In the genomic region with DNA sequence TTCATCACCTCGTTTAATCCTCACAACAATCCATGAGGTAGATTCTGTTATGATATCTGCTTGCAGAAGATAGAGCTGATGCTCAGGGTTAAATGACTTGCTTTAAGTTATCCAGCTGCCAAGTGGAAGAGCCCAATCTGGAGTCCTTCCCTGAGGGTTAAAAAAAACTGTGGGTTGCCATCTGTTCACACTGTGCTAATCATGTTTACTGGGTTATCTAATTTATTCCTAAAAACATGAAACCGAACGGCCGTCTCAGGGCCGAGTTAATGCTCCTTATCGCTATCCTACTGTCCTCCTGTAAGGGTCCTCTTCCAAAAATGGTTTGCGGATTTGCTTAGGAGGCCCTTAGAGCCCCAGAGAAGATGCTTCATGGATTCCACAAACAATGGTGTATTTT, we compare ENCODE assay signal across 12 cellular contexts.
DNase-seq lines count a peak whose midpoint lies in the region; ATAC-seq and TF ChIP-seq lines count a peak whose summit lies in the region.
"Had no signal": no experiment of that assay in that cellular context is flagged by ENCODE, and none has a peak within 500 bp of the region (broad histone marks: within the 10 kb centered on the region; RNA-seq: fewer than 3 reads in every experiment).

No MANE protein-coding gene starts in this region.

- DNase-seq in D341Med (ENCODE audit: low spot score) (peak; percentile 45), NCI-H1694 treated with DMSO at 0.1 percent for 48 hours (lab: John Stamatoyannopoulos, UW) (peak; percentile 83), NCI-H82 treated with DMSO at 0.1 percent for 48 hours (lab: John Stamatoyannopoulos, UW; ENCODE audit: unreplicated experiment) (peak; percentile 98), glutamatergic neuron (peak; percentile 17), WTC11 (ENCODE audit: low spot score) (no peak)
- DNase-seq in activated naive CD8-positive, alpha-beta T cell treated with anti-CD3 and anti-CD28 coated beads, Interleukin-2, amount 50 U/mL, for 24 hours = no peak
- DNase-seq: NCI-H774, Right ventricle myocardium superior had no signal

- H3K36me3 Mint-ChIP-seq in glutamatergic neuron (ENCODE audit: unreplicated experiment) (peaks cover 21% of the 10 kb centered on the region), WTC11 (peaks cover 49% of the 10 kb centered on the region)
- no peaks in the 10 kb centered on the region for H3K36me3 Mint-ChIP-seq in activated naive CD8-positive, alpha-beta T cell treated with anti-CD3 and anti-CD28 coated beads, Interleukin-2, amount 50 U/mL, for 24 hours (ENCODE audit: low read depth)

- CTCF ChIA-PET in WTC11 (lab: Charles Lee) = no interaction called here

- no peaks in the 10 kb centered on the region for H3K27me3 Mint-ChIP-seq in glutamatergic neuron (ENCODE audit: unreplicated experiment)
- H3K27me3 Mint-ChIP-seq in WTC11 (ENCODE audit: low read depth) = no peaks in the 10 kb centered on the region; the same call in 1 of the 2 replicates
- peaks cover 2% of the 10 kb centered on the region for H3K27me3 Mint-ChIP-seq in activated naive CD8-positive, alpha-beta T cell treated with anti-CD3 and anti-CD28 coated beads, Interleukin-2, amount 50 U/mL, for 24 hours

- H3K4me1 Mint-ChIP-seq in glutamatergic neuron (ENCODE audit: low read depth, unreplicated experiment) = peaks cover 26% of the 10 kb centered on the region
- peaks cover 48% of the 10 kb centered on the region for H3K4me1 Mint-ChIP-seq in WTC11
- no peaks in the 10 kb centered on the region for H3K4me1 Mint-ChIP-seq in activated naive CD8-positive, alpha-beta T cell treated with anti-CD3 and anti-CD28 coated beads, Interleukin-2, amount 50 U/mL, for 24 hours

- H3K27ac Mint-ChIP-seq in glutamatergic neuron (ENCODE audit: unreplicated experiment) = peak overlapping the region; percentile 50
- no peak overlapping the region for H3K27ac Mint-ChIP-seq in WTC11
- no peak overlapping the region for H3K27ac Mint-ChIP-seq in activated naive CD8-positive, alpha-beta T cell treated with anti-CD3 and anti-CD28 coated beads, Interleukin-2, amount 50 U/mL, for 24 hours

- H3K4me3 Mint-ChIP-seq in glutamatergic neuron (ENCODE audit: unreplicated experiment) (no peak overlapping the region), WTC11 (no peak overlapping the region)
- H3K4me3 Mint-ChIP-seq in activated naive CD8-positive, alpha-beta T cell treated with anti-CD3 and anti-CD28 coated beads, Interleukin-2, amount 50 U/mL, for 24 hours = no peak overlapping the region

- TF ChIP-seq CTCF in glutamatergic neuron (IDR thresholded peaks at IDR 0.05; ENCODE audit: partially characterized antibody, unreplicated experiment) (no peak), WTC11 (IDR thresholded peaks at IDR 0.05) (no peak)

- POLR2A ChIA-PET in WTC11 (lab: Charles Lee) = no interaction called here

- ATAC-seq in HG02884 (IDR thresholded peaks at IDR 0.05; ENCODE audit: unreplicated experiment) (no peak), HG03565 (IDR thresholded peaks at IDR 0.05; ENCODE audit: unreplicated experiment) (no peak), WTC11 (no peak)
- ATAC-seq in activated naive CD8-positive, alpha-beta T cell treated with anti-CD3 and anti-CD28 coated beads, Interleukin-2, amount 50 U/mL, for 24 hours = no peak
- ATAC-seq: K562, Panc1 had no signal

- H3K9me3 Mint-ChIP-seq in glutamatergic neuron (ENCODE audit: unreplicated experiment) = peaks cover 10% of the 10 kb centered on the region
- peaks cover 50% of the 10 kb centered on the region for H3K9me3 Mint-ChIP-seq in WTC11
- peaks cover 17% of the 10 kb centered on the region for H3K9me3 Mint-ChIP-seq in activated naive CD8-positive, alpha-beta T cell treated with anti-CD3 and anti-CD28 coated beads, Interleukin-2, amount 50 U/mL, for 24 hours

TF ChIP-seq in WTC11, 78 proteins besides CTCF, POLR2A, EP300 and RAD21:
- TF ChIP-seq, protein P1, sequence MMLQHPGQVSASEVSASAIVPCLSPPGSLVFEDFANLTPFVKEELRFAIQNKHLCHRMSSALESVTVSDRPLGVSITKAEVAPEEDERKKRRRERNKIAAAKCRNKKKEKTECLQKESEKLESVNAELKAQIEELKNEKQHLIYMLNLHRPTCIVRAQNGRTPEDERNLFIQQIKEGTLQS (CRISPR knock-in tag; conservative IDR thresholded peaks at IDR 0.05) = no peak
- TF ChIP-seq, protein P2, sequence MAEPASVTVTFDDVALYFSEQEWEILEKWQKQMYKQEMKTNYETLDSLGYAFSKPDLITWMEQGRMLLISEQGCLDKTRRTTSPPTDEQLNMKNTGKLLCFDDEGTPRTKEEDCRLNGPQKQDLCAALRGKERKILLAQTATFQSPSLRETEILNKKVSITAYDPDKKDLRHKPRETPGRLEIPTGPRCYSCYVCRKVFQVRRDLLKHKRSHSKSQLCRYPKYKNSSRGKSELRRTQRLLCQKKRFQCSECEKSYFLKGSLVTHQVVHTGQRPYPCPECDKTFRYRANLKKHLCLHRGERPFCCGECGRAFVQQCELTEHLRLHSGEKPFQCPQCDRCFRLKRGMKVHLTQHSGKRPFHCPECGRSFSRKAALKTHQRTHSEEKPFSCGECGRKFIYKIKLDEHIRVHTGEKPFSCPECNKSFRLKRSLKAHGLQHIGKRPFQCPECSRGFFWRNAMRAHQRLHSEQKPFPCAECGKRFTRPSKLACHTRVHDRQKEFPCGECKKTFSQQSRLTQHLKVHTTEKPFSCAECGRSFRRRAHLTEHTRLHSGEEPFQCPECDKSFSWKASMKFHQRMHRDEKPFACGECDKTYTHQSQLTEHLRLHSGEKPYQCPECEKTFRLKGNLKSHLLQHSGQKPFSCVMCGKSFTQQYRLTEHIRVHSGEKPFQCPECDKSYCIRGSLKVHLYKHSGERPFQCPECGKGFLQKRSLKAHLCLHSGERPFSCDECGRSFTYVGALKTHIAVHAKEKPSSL (CRISPR knock-in tag; conservative IDR thresholded peaks at IDR 0.05) = no peak
- no peak for TF ChIP-seq MYBL2 (CRISPR knock-in tag; IDR thresholded peaks at IDR 0.05)
- TF ChIP-seq SOX15 (CRISPR knock-in tag; IDR thresholded peaks at IDR 0.05) = no peak
- TF ChIP-seq, protein P3, sequence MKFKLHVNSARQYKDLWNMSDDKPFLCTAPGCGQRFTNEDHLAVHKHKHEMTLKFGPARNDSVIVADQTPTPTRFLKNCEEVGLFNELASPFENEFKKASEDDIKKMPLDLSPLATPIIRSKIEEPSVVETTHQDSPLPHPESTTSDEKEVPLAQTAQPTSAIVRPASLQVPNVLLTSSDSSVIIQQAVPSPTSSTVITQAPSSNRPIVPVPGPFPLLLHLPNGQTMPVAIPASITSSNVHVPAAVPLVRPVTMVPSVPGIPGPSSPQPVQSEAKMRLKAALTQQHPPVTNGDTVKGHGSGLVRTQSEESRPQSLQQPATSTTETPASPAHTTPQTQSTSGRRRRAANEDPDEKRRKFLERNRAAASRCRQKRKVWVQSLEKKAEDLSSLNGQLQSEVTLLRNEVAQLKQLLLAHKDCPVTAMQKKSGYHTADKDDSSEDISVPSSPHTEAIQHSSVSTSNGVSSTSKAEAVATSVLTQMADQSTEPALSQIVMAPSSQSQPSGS (CRISPR knock-in tag; IDR thresholded peaks at IDR 0.05; ENCODE audit: borderline replicate concordance, low read depth) = no peak
- no peak for TF ChIP-seq KAT7 (CRISPR knock-in tag; IDR thresholded peaks at IDR 0.05; ENCODE audit: borderline replicate concordance)
- no peak for TF ChIP-seq ZNF138 (CRISPR knock-in tag; conservative IDR thresholded peaks at IDR 0.05)
- TF ChIP-seq, protein P4, sequence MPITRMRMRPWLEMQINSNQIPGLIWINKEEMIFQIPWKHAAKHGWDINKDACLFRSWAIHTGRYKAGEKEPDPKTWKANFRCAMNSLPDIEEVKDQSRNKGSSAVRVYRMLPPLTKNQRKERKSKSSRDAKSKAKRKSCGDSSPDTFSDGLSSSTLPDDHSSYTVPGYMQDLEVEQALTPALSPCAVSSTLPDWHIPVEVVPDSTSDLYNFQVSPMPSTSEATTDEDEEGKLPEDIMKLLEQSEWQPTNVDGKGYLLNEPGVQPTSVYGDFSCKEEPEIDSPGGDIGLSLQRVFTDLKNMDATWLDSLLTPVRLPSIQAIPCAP (CRISPR knock-in tag; IDR thresholded peaks at IDR 0.05) = no peak
- no peak for TF ChIP-seq ZNF423 (CRISPR knock-in tag; IDR thresholded peaks at IDR 0.05)
- no peak for TF ChIP-seq ZNF396 (CRISPR knock-in tag; IDR thresholded peaks at IDR 0.05; ENCODE audit: borderline replicate concordance)
- TF ChIP-seq, protein P5, sequence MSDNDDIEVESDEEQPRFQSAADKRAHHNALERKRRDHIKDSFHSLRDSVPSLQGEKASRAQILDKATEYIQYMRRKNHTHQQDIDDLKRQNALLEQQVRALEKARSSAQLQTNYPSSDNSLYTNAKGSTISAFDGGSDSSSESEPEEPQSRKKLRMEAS (CRISPR knock-in tag; IDR thresholded peaks at IDR 0.05) = no peak
- TF ChIP-seq GRHL2 (CRISPR knock-in tag; IDR thresholded peaks at IDR 0.05; ENCODE audit: insufficient replicate concordance, severe bottlenecking) = no peak

Comparison
In these comparisons a context has a peak if more than half of its experiments do, and no peak if none do; other contexts are left out.
1. DNase-seq: peak in D341Med (single experiment), NCI-H1694 treated with DMSO at 0.1 percent for 48 hours (single experiment), NCI-H82 treated with DMSO at 0.1 percent for 48 hours (single experiment) and glutamatergic neuron (single experiment); none in WTC11 (single experiment) and activated naive CD8-positive, alpha-beta T cell treated with anti-CD3 and anti-CD28 coated beads, Interleukin-2, amount 50 U/mL, for 24 hours (single experiment).